ENCODE assay signal across 15 cellular contexts in genomic region chr17:50685691-50686493, GRCh38. TPM values are rescaled to one million over a fixed set of nuclear protein-coding genes. Genes with fewer than 3 reads are reported as not detected.
A peak's percentile ranks its signal among the peaks of the same experiment; 100 is the strongest.
DNase-seq lines count a peak whose midpoint lies in the region; ATAC-seq, FAIRE-seq and TF ChIP-seq lines count a peak whose summit lies in the region.
"Had no signal": no experiment of that assay in that cellular context is flagged by ENCODE, and none has a peak within 500 bp of the region (broad histone marks: within the 10 kb centered on the region; RNA-seq: fewer than 3 reads in every experiment).

No MANE protein-coding gene starts in this region.

- TF ChIP-seq POLR2A in K562 (conservative IDR thresholded peaks at IDR 0.05) (no peak), suprapubic skin (IDR thresholded peaks at IDR 0.05) (no peak)

- H2AK5ac ChIP-seq in mesenchymal stem cell (ENCODE audit: low read length, severe bottlenecking) = peak overlapping the region; percentile 85

- no peaks in the 10 kb centered on the region for H3K27me3 ChIP-seq in K562 (ENCODE audit: control insufficient read depth in 2 of 2, insufficient read depth in 2 of 2, low read length in 2 of 2)
- H3K27me3 ChIP-seq in mesenchymal stem cell (ENCODE audit: control insufficient read depth in 1 of 2, insufficient read depth in 1 of 2, low read length in 2 of 2) = no peaks in the 10 kb centered on the region
- no peaks in the 10 kb centered on the region for H3K27me3 ChIP-seq in suprapubic skin

- no peak overlapping the region for H3K18ac ChIP-seq in mesenchymal stem cell (ENCODE audit: low read depth in 1 of 2, low read length in 2 of 2)

- peaks cover 47% of the 10 kb centered on the region for H3K4me1 Mint-ChIP-seq in HFFc6 (ENCODE audit: low read depth)
- H3K4me1 Mint-ChIP-seq: activated B cell treated with CpG ODN at 0.5 μM for 24 hours; stimulated activated memory B cell treated with anti-CD40 and anti-IgM and Interleukin-4, amounts not matched to agents 10 μg/mL and 1 μg/mL and 100 μg/mL, for 72 hours had no signal

- peak overlapping the region; percentile 75 for H3K27ac Mint-ChIP-seq in HFFc6
- H3K27ac Mint-ChIP-seq: activated B cell treated with CpG ODN at 0.5 μM for 24 hours; stimulated activated memory B cell treated with anti-CD40 and anti-IgM and Interleukin-4, amounts not matched to agents 10 μg/mL and 1 μg/mL and 100 μg/mL, for 72 hours had no signal

- H3K4me3 ChIP-seq in K562 (no peak overlapping the region), mesenchymal stem cell (ENCODE audit: insufficient read depth in 1 of 2, low read depth in 1 of 2, low read length in 2 of 2) (peak overlapping the region in 1 of 2 experiments; percentile 34), suprapubic skin (no peak overlapping the region)

- no peak overlapping the region for H3K4ac ChIP-seq in mesenchymal stem cell (ENCODE audit: low read depth in 1 of 2, low read length in 2 of 2)

- no peaks in the 10 kb centered on the region for H3K79me2 ChIP-seq in K562 (ENCODE audit: control insufficient read depth, insufficient read depth, low read length)

- POLR2A ChIA-PET in K562 (lab: Yijun Ruan, JAX) = interaction anchor here (0.5 to 1.3 kb wide), 5 partner anchors 9 to 60 kb away, joined by 3 to 4 read pairs (median 4); partner anchors contain the start of gene LUC7L3

- H3K79me1 ChIP-seq in mesenchymal stem cell (replicated peaks; ENCODE audit: low read length, poor library complexity, severe bottlenecking) = no peaks in the 10 kb centered on the region

- H2BK5ac ChIP-seq in mesenchymal stem cell (ENCODE audit: low read depth, low read length, poor library complexity, severe bottlenecking) = no peak overlapping the region

- no peaks in the 10 kb centered on the region; the same call in 1 of the 2 replicates for H3K36me3 Mint-ChIP-seq in HFFc6 (ENCODE audit: low read depth)
- H3K36me3 Mint-ChIP-seq: CD4-positive, alpha-beta memory T cell; stimulated activated memory B cell treated with anti-CD40 and anti-IgM and Interleukin-4, amounts not matched to agents 10 μg/mL and 1 μg/mL and 100 μg/mL, for 72 hours had no signal

- H4K91ac ChIP-seq in mesenchymal stem cell (ENCODE audit: low read length) = no peak overlapping the region

- H2BK12ac ChIP-seq in mesenchymal stem cell (ENCODE audit: low read length in 2 of 2) = peak overlapping the region in 1 of 2 experiments; percentile 56

- no peak for ATAC-seq in K562
- ATAC-seq in omental fat pad (ENCODE audit: low FRiP score) = no peak
- ATAC-seq: stimulated activated memory B cell treated with anti-CD40 and anti-IgM and Interleukin-4, amounts not matched to agents 10 μg/mL and 1 μg/mL and 100 μg/mL, for 72 hours had no signal

- H3K9me3 ChIP-seq in K562 (replicated peaks; ENCODE audit: control insufficient read depth, insufficient read depth, low read depth, low read length) = no peaks in the 10 kb centered on the region
- no peaks in the 10 kb centered on the region for H3K9me3 ChIP-seq in mesenchymal stem cell (ENCODE audit: control insufficient read depth, low read length)
- H3K9me3 ChIP-seq in suprapubic skin = no peaks in the 10 kb centered on the region

- H3K23ac ChIP-seq in mesenchymal stem cell (ENCODE audit: low read length in 2 of 2) = no peak overlapping the region

- no peak overlapping the region for H4K8ac ChIP-seq in mesenchymal stem cell (ENCODE audit: low read length)

- H3K9me1 ChIP-seq in K562 (ENCODE audit: control insufficient read depth, insufficient read depth, low read length) = no peaks in the 10 kb centered on the region

- BruUV-seq in K562 (replicated peaks; lab: Mats Ljungman, UMichigan) = no TSS peak

- WGBS in K562 (ENCODE audit: insufficient coverage, low coverage, missing lambda C conversion rate) = 77% methylated on average over 17 of the region's 17 CpGs
- WGBS in mesenchymal stem cell = 93% methylated on average over 17 of the region's 17 CpGs
- 79% methylated on average over 17 of the region's 17 CpGs for WGBS in suprapubic skin

- DNase-seq in HFFc6 = no peak
- DNase-seq in K562 (ENCODE audit: extremely low read depth in 1 of 4, low spot score in 3 of 4) = no peak
- no peak for DNase-seq in mesenchymal stem cell
- DNase-seq in suprapubic skin (ENCODE audit: low spot score in 2 of 2) = no peak
- DNase-seq in superior temporal gyrus (ENCODE audit: extremely low spot score) = no peak
- no peak for DNase-seq in islet precursor cell
- DNase-seq in omental fat pad (ENCODE audit: low spot score) = no peak
- DNase-seq in UCSD-AML1 (lab: John Stamatoyannopoulos, UW; ENCODE audit: unreplicated experiment) = no peak
- DNase-seq: activated B cell treated with CpG ODN at 0.5 μM for 24 hours; CD4-positive, alpha-beta memory T cell; effector memory CD4-positive, alpha-beta T cell; NCI-H187 treated with DMSO at 0.1 percent for 48 hours; nucleus accumbens had no signal

- no peaks in the 10 kb centered on the region for H3K9me3 Mint-ChIP-seq in HFFc6
- H3K9me3 Mint-ChIP-seq: activated B cell treated with CpG ODN at 0.5 μM for 24 hours; stimulated activated memory B cell treated with anti-CD40 and anti-IgM and Interleukin-4, amounts not matched to agents 10 μg/mL and 1 μg/mL and 100 μg/mL, for 72 hours had no signal

- H3K4me3 Mint-ChIP-seq in HFFc6 = peak overlapping the region; percentile 62
- H3K4me3 Mint-ChIP-seq: activated B cell treated with CpG ODN at 0.5 μM for 24 hours; stimulated activated memory B cell treated with anti-CD40 and anti-IgM and Interleukin-4, amounts not matched to agents 10 μg/mL and 1 μg/mL and 100 μg/mL, for 72 hours had no signal

- peaks cover 4 to 22% of the 10 kb centered on the region in 2 experiments; a peak in 3 of 5 replicates for H3K4me1 ChIP-seq in K562 (replicated peaks in 1 of 2; ENCODE audit: control insufficient read depth in 2 of 2, insufficient read depth in 2 of 2, low read length in 2 of 2)
- peaks cover 60% of the 10 kb centered on the region for H3K4me1 ChIP-seq in mesenchymal stem cell (ENCODE audit: control insufficient read depth, insufficient read depth, low read depth, low read length)
- H3K4me1 ChIP-seq in suprapubic skin = peaks cover 30% of the 10 kb centered on the region

- H2BK120ac ChIP-seq in mesenchymal stem cell (ENCODE audit: low read depth, low read length) = no peak overlapping the region

- CTCF ChIA-PET in K562 (lab: Yijun Ruan, JAX; ENCODE audit: low intra/inter-chr PET ratio) = no interaction called here

- H3K27ac ChIP-seq in K562 (ENCODE audit: extremely low read depth, low read depth, low read length) = no peak overlapping the region
- H3K27ac ChIP-seq in mesenchymal stem cell (ENCODE audit: low read length, poor library complexity, severe bottlenecking) = peak overlapping the region; percentile 51
- H3K27ac ChIP-seq in suprapubic skin = peak overlapping the region; percentile 77
- H3K27ac ChIP-seq: KMS-11 had no signal

- in situ Hi-C loops in K562 (cut with MboI) = no loop called here

- TF ChIP-seq RAD21 in K562 (CRISPR knock-in tag; conservative IDR thresholded peaks at IDR 0.05 in 1 of 2, IDR thresholded peaks at IDR 0.05 in 1 of 2) = no peak

- no peak overlapping the region for H2AFZ ChIP-seq in K562 (ENCODE audit: low read depth, low read length)
- H2AFZ ChIP-seq in mesenchymal stem cell (ENCODE audit: low read depth, low read length) = no peak overlapping the region

- TF ChIP-seq EP300 in K562 (IDR thresholded peaks at IDR 0.05; ENCODE audit: low read length) (no peak), suprapubic skin (IDR thresholded peaks at IDR 0.05) (no peak)

- H3K9ac ChIP-seq in K562 (ENCODE audit: insufficient read depth in 1 of 2, low read depth in 2 of 2, low read length in 2 of 2) = no peak overlapping the region; a peak in 1 of 4 replicates
- H3K9ac ChIP-seq in mesenchymal stem cell (ENCODE audit: low read length) = no peak overlapping the region
- H3K9ac ChIP-seq: KMS-11 had no signal

- no peak overlapping the region for H3K14ac ChIP-seq in mesenchymal stem cell (ENCODE audit: low read length in 2 of 2)

- no peak for FAIRE-seq in K562 (lab: Jason Lieb, UNC)

- intact Hi-C loops in K562 (cut with micrococcal nuclease) = no loop called here

- H2BK15ac ChIP-seq in mesenchymal stem cell (ENCODE audit: low read depth, poor library complexity, severe bottlenecking) = no peak overlapping the region

- H3K27me3 Mint-ChIP-seq in HFFc6 (ENCODE audit: insufficient read depth) = peaks cover 4% of the 10 kb centered on the region

- TF ChIP-seq CTCF in HFFc6 (IDR thresholded peaks at IDR 0.05) = no peak
- no peak for TF ChIP-seq CTCF in K562 (IDR thresholded peaks at IDR 0.05 in 2 of 3, conservative IDR thresholded peaks at IDR 0.05 in 1 of 3; ENCODE audit: insufficient read depth in 2 of 3, low read depth in 1 of 3, low read length in 3 of 3)
- TF ChIP-seq CTCF in suprapubic skin (IDR thresholded peaks at IDR 0.05) = no peak
- no peak for TF ChIP-seq CTCF in omental fat pad (IDR thresholded peaks at IDR 0.05)

- H3K4me2 ChIP-seq in K562 (ENCODE audit: insufficient read depth, low read length) (no peak overlapping the region), mesenchymal stem cell (ENCODE audit: low read length, poor library complexity, severe bottlenecking) (no peak overlapping the region)
- H3K4me2 ChIP-seq: KMS-11 had no signal

- H4K20me1 ChIP-seq in K562 (replicated peaks; ENCODE audit: control insufficient read depth, insufficient read depth, low read length) = no peaks in the 10 kb centered on the region

- H3K36me3 ChIP-seq in K562 (ENCODE audit: control insufficient read depth, insufficient read depth, low read length) (no peaks in the 10 kb centered on the region), mesenchymal stem cell (ENCODE audit: control insufficient read depth in 1 of 2, insufficient read depth in 2 of 2, low read depth in 1 of 2, low read length in 2 of 2) (no peaks in the 10 kb centered on the region), suprapubic skin (no peaks in the 10 kb centered on the region)

RNA-seq across cellular contexts. Expression of gene ANKRD40, which starts 21.8 kb away (rescaled TPM):
- total RNA-seq in HFFc6 (2021; fragmentation: NEBNext Ultra II Directional; extraction: Animal tissue kit (Norgen Biotek cat#: 25700)) = 10 to 100 TPM; 43.1 to 48.4 (median 46.6) TPM
- 24.0 and 50.0 TPM in 2 replicates for total RNA-seq in K562 (2011; cell fraction: chromatin; rRNA removed; ENCODE audit: low replicate concordance)
- 13.9 and 14.3 TPM in 2 replicates for total RNA-seq in K562 (2011; cell fraction: nucleolus; rRNA removed)
- 27.6 and 36.9 TPM in 2 replicates for total RNA-seq in K562 (2011; cell fraction: nucleoplasm; rRNA removed)
- total RNA-seq in K562 (2014; rRNA removed) (16.6 and 17.8 TPM in 2 replicates), K562 (2014; rRNA removed; fragmentation: Illumina TruSeq; extraction: Trizol) (28.1 and 30.5 TPM in 2 replicates), K562 (2015; rRNA removed; fragmentation: Illumina TruSeq; extraction: Trizol) (26.8 and 27.7 TPM in 2 replicates), K562 (2021) (26.1 and 28.3 TPM in 2 replicates), suprapubic skin (10 to 100 TPM; 21.4 to 33.8 (median 26.6) TPM), omental fat pad (10 to 100 TPM; 55.7 to 82.4 (median 61.8) TPM)
- polyA plus RNA-seq in K562 (2011; rRNA removed) (23.6 and 28.4 TPM in 2 replicates), K562 (2014; fragmentation: Illumina TruSeq; extraction: Trizol) (26.1 and 28.9 TPM in 2 replicates), K562 (2014; fragmentation: Nextera tagmentation; extraction: Ambion mirVana) (1 to 10 TPM; 9.0 to 9.9 TPM), K562 (2014; rRNA removed) (17.5 and 19.4 TPM in 2 replicates)
- polyA plus RNA-seq in K562 (2011; cell fraction: cytosol; rRNA removed) = 13.4 and 17.8 TPM in 2 replicates
- polyA plus RNA-seq in K562 (2011; cell fraction: nucleus; rRNA removed) = 10.6 and 11.2 TPM in 2 replicates
- 12.6 and 15.6 TPM in 2 replicates for polyA plus RNA-seq in K562 (2012)
- polyA minus RNA-seq in K562 (2011; rRNA and poly(A)+ RNA removed) = 32.0 and 35.6 TPM in 2 replicates
- polyA minus RNA-seq in K562 (2011; cell fraction: cytosol; rRNA and poly(A)+ RNA removed) = 15.3 and 15.5 TPM in 2 replicates
- polyA minus RNA-seq in K562 (2011; cell fraction: nucleus; rRNA and poly(A)+ RNA removed) = 8.6 and 9.3 TPM in 2 replicates
- polyA plus RNA-seq in mesenchymal stem cell (2013, experiment 1 of 2) = 25.9 TPM
- 26.3 TPM for polyA plus RNA-seq in mesenchymal stem cell (2013, experiment 2 of 2)

RNA-seq across cellular contexts. Expression of gene LUC7L3, which starts 33.5 kb away (rescaled TPM):
- 10 to 100 TPM; 54.0 to 76.3 (median 59.1) TPM for total RNA-seq in HFFc6 (2021; fragmentation: NEBNext Ultra II Directional; extraction: Animal tissue kit (Norgen Biotek cat#: 25700))
- 92.6 and 423 TPM in 2 replicates for total RNA-seq in K562 (2011; cell fraction: chromatin; rRNA removed; ENCODE audit: low replicate concordance)
- total RNA-seq in K562 (2011; cell fraction: nucleolus; rRNA removed) = 72.9 and 85.9 TPM in 2 replicates
- total RNA-seq in K562 (2011; cell fraction: nucleoplasm; rRNA removed) = 129 and 178 TPM in 2 replicates
- 86.0 and 109 TPM in 2 replicates for total RNA-seq in K562 (2014; rRNA removed)
- 108 and 126 TPM in 2 replicates for total RNA-seq in K562 (2014; rRNA removed; fragmentation: Illumina TruSeq; extraction: Trizol)
- 116 and 127 TPM in 2 replicates for total RNA-seq in K562 (2015; rRNA removed; fragmentation: Illumina TruSeq; extraction: Trizol)
- total RNA-seq in K562 (2021) = 120 and 134 TPM in 2 replicates
- polyA plus RNA-seq in K562 (2011; rRNA removed) = 171 and 189 TPM in 2 replicates
- polyA plus RNA-seq in K562 (2011; cell fraction: cytosol; rRNA removed) = 61.7 and 71.2 TPM in 2 replicates
- polyA plus RNA-seq in K562 (2011; cell fraction: nucleus; rRNA removed) = 529 and 662 TPM in 2 replicates
- 127 TPM in 2 replicates for polyA plus RNA-seq in K562 (2012)
- polyA plus RNA-seq in K562 (2014; fragmentation: Illumina TruSeq; extraction: Trizol) = 176 and 206 TPM in 2 replicates
- polyA plus RNA-seq in K562 (2014; fragmentation: Nextera tagmentation; extraction: Ambion mirVana) = 10 to 100 TPM; 80.8 to 97.7 TPM
- 207 and 284 TPM in 2 replicates for polyA plus RNA-seq in K562 (2014; rRNA removed)
- polyA minus RNA-seq in K562 (2011; rRNA and poly(A)+ RNA removed) = 41.1 and 55.4 TPM in 2 replicates
- 18.6 and 19.8 TPM in 2 replicates for polyA minus RNA-seq in K562 (2011; cell fraction: cytosol; rRNA and poly(A)+ RNA removed)
- 160 and 256 TPM in 2 replicates for polyA minus RNA-seq in K562 (2011; cell fraction: nucleus; rRNA and poly(A)+ RNA removed)
- polyA plus RNA-seq in mesenchymal stem cell (2013, experiment 1 of 2) = 99.9 TPM
- polyA plus RNA-seq in mesenchymal stem cell (2013, experiment 2 of 2) = 97.1 TPM
- total RNA-seq in suprapubic skin = 100 to 1,000 TPM in 1 of 4 donors, 10 to 100 TPM in 3; 31.5 to 267 (median 42.6) TPM
- total RNA-seq in omental fat pad = 10 to 100 TPM; 44.2 to 88.7 (median 55.2) TPM

RNA-seq across cellular contexts. Expression of gene ABCC3, which starts 51.2 kb away (rescaled TPM):
- total RNA-seq in HFFc6 (2021; fragmentation: NEBNext Ultra II Directional; extraction: Animal tissue kit (Norgen Biotek cat#: 25700)) = 10 to 100 TPM; 18.4 to 23.6 (median 21.3) TPM
- total RNA-seq in K562 (2011; cell fraction: chromatin; rRNA removed; ENCODE audit: low replicate concordance) = 2.3 and 7.3 TPM in 2 replicates
- total RNA-seq in K562 (2011; cell fraction: nucleolus; rRNA removed) = 3.3 and 3.7 TPM in 2 replicates
- total RNA-seq in K562 (2011; cell fraction: nucleoplasm; rRNA removed) = 2.0 and 2.1 TPM in 2 replicates
- total RNA-seq in K562 (2014; rRNA removed) = not detected in 2 replicates
- not detected in 2 replicates for total RNA-seq in K562 (2014; rRNA removed; fragmentation: Illumina TruSeq; extraction: Trizol)
- total RNA-seq in K562 (2015; rRNA removed; fragmentation: Illumina TruSeq; extraction: Trizol) = not detected in 2 replicates
- total RNA-seq in K562 (2021) = 0.34 and 1.6 TPM in 2 replicates
- 0.78 and 0.93 TPM in 2 replicates for polyA plus RNA-seq in K562 (2011; rRNA removed)
- polyA plus RNA-seq in K562 (2011; cell fraction: cytosol; rRNA removed) = 0.27 and 0.51 TPM in 2 replicates
- polyA plus RNA-seq in K562 (2011; cell fraction: nucleus; rRNA removed) = 2.6 and 6.0 TPM in 2 replicates
- 0.31 and 0.44 TPM in 2 replicates for polyA plus RNA-seq in K562 (2012)
- not detected in 2 replicates for polyA plus RNA-seq in K562 (2014; fragmentation: Illumina TruSeq; extraction: Trizol)
- polyA plus RNA-seq in K562 (2014; fragmentation: Nextera tagmentation; extraction: Ambion mirVana) = under 1 TPM in 1 of 2 experiments, not detected in 1; 0.03 TPM
- polyA plus RNA-seq in K562 (2014; rRNA removed) = 0.07 TPM in 1 of 2 replicates, not detected in the other
- 0.35 and 0.45 TPM in 2 replicates for polyA minus RNA-seq in K562 (2011; rRNA and poly(A)+ RNA removed)
- 1.4 and 2.1 TPM in 2 replicates for polyA minus RNA-seq in K562 (2011; cell fraction: cytosol; rRNA and poly(A)+ RNA removed)
- 1.4 and 2.3 TPM in 2 replicates for polyA minus RNA-seq in K562 (2011; cell fraction: nucleus; rRNA and poly(A)+ RNA removed)
- 2.5 TPM for polyA plus RNA-seq in mesenchymal stem cell (2013, experiment 1 of 2)
- polyA plus RNA-seq in mesenchymal stem cell (2013, experiment 2 of 2) = 2.5 TPM
- total RNA-seq in suprapubic skin = 100 to 1,000 TPM in 1 of 4 donors, 10 to 100 TPM in 3; 31.7 to 113 (median 36.2) TPM
- 10 to 100 TPM in 2 of 4 donors, 1 to 10 TPM in 2; 2.8 to 19.9 (median 11.1) TPM for total RNA-seq in omental fat pad
- polyA plus RNA-seq: CD4-positive, alpha-beta memory T cell had no signal
